In the genomic region with DNA sequence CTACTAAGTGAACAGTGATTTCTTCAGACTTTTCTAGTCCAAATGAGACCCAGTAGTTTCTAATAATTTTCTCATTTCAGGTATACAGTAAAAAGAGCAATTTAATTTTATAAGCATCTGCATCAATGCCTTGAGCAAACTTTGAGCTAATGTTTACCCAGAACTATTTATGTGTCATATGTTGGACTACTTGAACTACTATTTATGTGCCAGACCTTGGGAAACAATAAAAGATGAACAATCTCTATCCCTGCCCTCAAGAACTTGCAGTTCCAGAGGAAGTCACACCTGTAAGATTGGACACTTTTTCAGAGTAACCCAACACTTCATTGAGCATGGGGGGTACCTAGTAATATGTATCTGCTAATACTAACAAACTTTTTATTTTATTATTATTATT, we compare ENCODE assay signal across 25 cellular contexts.
"Had no signal": no experiment of that assay in that cellular context is flagged by ENCODE, and none has a peak within 500 bp of the region (broad histone marks: within the 10 kb centered on the region; RNA-seq: fewer than 3 reads in every experiment).

No MANE protein-coding gene starts in this region.

- H3K27ac Mint-ChIP-seq: activated CD4-positive, alpha-beta memory T cell treated with anti-CD3 and anti-CD28 coated beads, Interleukin-2, amount 10 ng/mL, durations not matched to agents 7 days and 5 days; activated CD4-positive, alpha-beta T cell treated with anti-CD3 and anti-CD28 coated beads, Interleukin-2, amount 10 ng/mL, durations not matched to agents 7 days and 5 days; activated naive CD4-positive, alpha-beta T cell treated with anti-CD3 and anti-CD28 coated beads, Interleukin-2, amount 50 U/mL, for 24 hours; activated T-helper 2 cell treated with anti-CD3 and anti-CD28 coated beads, Interferon-gamma antibody, Interleukin-2, Interleukin-4, amounts not matched to agents 10 μg/mL and 5 μg/mL and 100 μg/mL, durations not matched to agents 14 hours and 24 hours and 36 hours; mesothelial cell of epicardium; naive B cell; stimulated activated memory B cell treated with anti-CD40 and anti-IgM and Interleukin-4, amounts not matched to agents 10 μg/mL and 1 μg/mL and 100 μg/mL, for 72 hours; stimulated activated naive CD8-positive, alpha-beta T cell treated with anti-CD3 and anti-CD28 coated beads, Interleukin-15, amount 100 ng/mL, for 72 hours had no signal

- FAIRE-seq: keratinocyte, TTC549 had no signal

- DNase-seq: activated CD4-positive, alpha-beta memory T cell treated with anti-CD3 and anti-CD28 coated beads, Interleukin-2, amount 10 ng/mL, durations not matched to agents 7 days and 5 days; activated CD4-positive, alpha-beta T cell treated with anti-CD3 and anti-CD28 coated beads for 1 hour; activated CD4-positive, alpha-beta T cell treated with anti-CD3 and anti-CD28 coated beads, Interleukin-2, amount 10 ng/mL, durations not matched to agents 7 days and 5 days; activated CD8-positive, alpha-beta memory T cell treated with anti-CD3 and anti-CD28 coated beads, Interleukin-2, amount 50 U/mL, for 48 hours; activated T-cell treated with anti-CD3 and anti-CD28 coated beads, Interleukin-2, amount 50 U/mL, for 4 hours; colonic mucosa; effector memory CD4-positive, alpha-beta T cell; naive B cell; posterior cingulate gyrus; stimulated activated CD4-positive, alpha-beta T cell treated with anti-CD3 and anti-CD28 coated beads, Interleukin-4, amount 100 ng/mL, for 4 hours; stimulated activated CD8-positive, alpha-beta memory T cell treated with anti-CD3 and anti-CD28 coated beads, Interleukin-4, amount 100 ng/mL, for 48 hours; stimulated activated naive CD8-positive, alpha-beta T cell treated with anti-CD3 and anti-CD28 coated beads, Interleukin-15, amount 100 ng/mL, for 72 hours; substantia nigra; T-helper 9 cell had no signal

- H3K9me3 Mint-ChIP-seq: activated CD4-positive, alpha-beta memory T cell treated with anti-CD3 and anti-CD28 coated beads, Interleukin-2, amount 10 ng/mL, durations not matched to agents 7 days and 5 days; activated CD4-positive, alpha-beta T cell treated with anti-CD3 and anti-CD28 coated beads, Interleukin-2, amount 10 ng/mL, durations not matched to agents 7 days and 5 days; activated naive CD4-positive, alpha-beta T cell treated with anti-CD3 and anti-CD28 coated beads, Interleukin-2, amount 50 U/mL, for 24 hours; activated T-cell treated with anti-CD3 and anti-CD28 coated beads, Interleukin-2, amount 50 U/mL, for 4 hours; activated T-helper 2 cell treated with anti-CD3 and anti-CD28 coated beads, Interferon-gamma antibody, Interleukin-2, Interleukin-4, amounts not matched to agents 10 μg/mL and 5 μg/mL and 100 μg/mL, durations not matched to agents 14 hours and 24 hours and 36 hours; mesothelial cell of epicardium; stimulated activated memory B cell treated with anti-CD40 and anti-IgM and Interleukin-4, amounts not matched to agents 10 μg/mL and 1 μg/mL and 100 μg/mL, for 72 hours; stimulated activated naive CD8-positive, alpha-beta T cell treated with anti-CD3 and anti-CD28 coated beads, Interleukin-15, amount 100 ng/mL, for 72 hours had no signal

- H3K27me3 Mint-ChIP-seq: activated CD4-positive, alpha-beta memory T cell treated with anti-CD3 and anti-CD28 coated beads, Interleukin-2, amount 10 ng/mL, durations not matched to agents 7 days and 5 days; activated CD4-positive, alpha-beta T cell treated with anti-CD3 and anti-CD28 coated beads, Interleukin-2, amount 10 ng/mL, durations not matched to agents 7 days and 5 days had no signal

- H3K27ac ChIP-seq: colonic mucosa, gastroesophageal sphincter, hepatocyte, skin epidermis had no signal

- H3K4me3 ChIP-seq: colonic mucosa, gastroesophageal sphincter, hepatocyte, skin epidermis had no signal

- ATAC-seq: activated T-cell treated with anti-CD3 and anti-CD28 coated beads, Interleukin-2, amount 50 U/mL, for 4 hours; gastroesophageal sphincter; sciatic nerve; SK-N-SH treated with all-trans-retinoic acid at 6 μM for 48 hours; stimulated activated memory B cell treated with anti-CD40 and anti-IgM and Interleukin-4, amounts not matched to agents 10 μg/mL and 1 μg/mL and 100 μg/mL, for 72 hours; stimulated activated naive CD8-positive, alpha-beta T cell treated with anti-CD3 and anti-CD28 coated beads, Interleukin-15, amount 100 ng/mL, for 72 hours had no signal

- H3K4me1 ChIP-seq: colonic mucosa had no signal

- H3K9me3 ChIP-seq: colonic mucosa, gastroesophageal sphincter had no signal

- H3K27me3 ChIP-seq: colonic mucosa, gastroesophageal sphincter, hepatocyte had no signal

- H3K4me2 ChIP-seq: hepatocyte had no signal

- H3K36me3 Mint-ChIP-seq: mesothelial cell of epicardium had no signal

- H3K4me3 Mint-ChIP-seq: activated CD4-positive, alpha-beta T cell treated with anti-CD3 and anti-CD28 coated beads, Interleukin-2, amount 10 ng/mL, durations not matched to agents 7 days and 5 days; activated naive CD4-positive, alpha-beta T cell treated with anti-CD3 and anti-CD28 coated beads, Interleukin-2, amount 50 U/mL, for 24 hours; activated T-cell treated with anti-CD3 and anti-CD28 coated beads, Interleukin-2, amount 50 U/mL, for 4 hours; stimulated activated memory B cell treated with anti-CD40 and anti-IgM and Interleukin-4, amounts not matched to agents 10 μg/mL and 1 μg/mL and 100 μg/mL, for 72 hours had no signal

- H3K36me3 ChIP-seq: colonic mucosa, gastroesophageal sphincter had no signal

- H2AFZ ChIP-seq: hepatocyte had no signal
